23 cellular contexts compared by ENCODE assay signal in genomic region chr12:29707846-29708245, GRCh38.
"Had no signal": no experiment of that assay in that cellular context is flagged by ENCODE, and none has a peak within 500 bp of the region (broad histone marks: within the 10 kb centered on the region; RNA-seq: fewer than 3 reads in every experiment).

No MANE protein-coding gene starts in this region.

- H3K4me2 ChIP-seq: smooth muscle cell had no signal

- H3K4me3 ChIP-seq: dorsolateral prefrontal cortex, lower lobe of right lung, pancreas, right lobe of liver, smooth muscle cell, suprapubic skin, vagina had no signal

- FAIRE-seq: colon, frontal cortex, keratinocyte, pancreas had no signal

- H3K36me3 ChIP-seq: lower lobe of right lung, neutrophil, pancreas, right lobe of liver, suprapubic skin, vagina had no signal

- DNase-seq: dorsolateral prefrontal cortex; effector CD4-positive, alpha-beta T cell; hypothalamus; immature natural killer cell; left ventricle myocardium superior; lower lobe of right lung; natural killer cell; pancreas; right lobe of liver; stimulated activated CD4-positive, alpha-beta T cell treated with anti-CD3 and anti-CD28 coated beads, Interleukin-12 subunit alpha, Interleukin-12 subunit beta, amount 100 ng/mL, for 4 hours; stimulated activated CD4-positive, alpha-beta T cell treated with anti-CD3 and anti-CD28 coated beads, Interleukin-1b, Interleukin-23, amount 100 ng/mL, for 48 hours; stimulated activated CD4-positive, alpha-beta T cell treated with anti-CD3 and anti-CD28 coated beads, Interleukin-4, amount 100 ng/mL, for 1 hour; stimulated activated CD8-positive, alpha-beta memory T cell treated with anti-CD3 and anti-CD28 coated beads, Interleukin-4, amount 100 ng/mL, for 48 hours; stimulated activated naive CD4-positive, alpha-beta T cell; stimulated activated naive CD8-positive, alpha-beta T cell treated with anti-CD3 and anti-CD28 coated beads, Interleukin-15, amount 100 ng/mL, for 72 hours; trophoblast cell had no signal

- H3K27ac ChIP-seq: dorsolateral prefrontal cortex, lower lobe of right lung, neutrophil, pancreas, right lobe of liver, suprapubic skin, vagina had no signal

- H3K27me3 ChIP-seq: pancreas, right lobe of liver, suprapubic skin, vagina had no signal

- H3K9me3 ChIP-seq: lower lobe of right lung, neutrophil, pancreas, right lobe of liver, suprapubic skin, vagina had no signal

- H3K4me1 ChIP-seq: lower lobe of right lung, pancreas, right lobe of liver had no signal
